In the genomic region with DNA sequence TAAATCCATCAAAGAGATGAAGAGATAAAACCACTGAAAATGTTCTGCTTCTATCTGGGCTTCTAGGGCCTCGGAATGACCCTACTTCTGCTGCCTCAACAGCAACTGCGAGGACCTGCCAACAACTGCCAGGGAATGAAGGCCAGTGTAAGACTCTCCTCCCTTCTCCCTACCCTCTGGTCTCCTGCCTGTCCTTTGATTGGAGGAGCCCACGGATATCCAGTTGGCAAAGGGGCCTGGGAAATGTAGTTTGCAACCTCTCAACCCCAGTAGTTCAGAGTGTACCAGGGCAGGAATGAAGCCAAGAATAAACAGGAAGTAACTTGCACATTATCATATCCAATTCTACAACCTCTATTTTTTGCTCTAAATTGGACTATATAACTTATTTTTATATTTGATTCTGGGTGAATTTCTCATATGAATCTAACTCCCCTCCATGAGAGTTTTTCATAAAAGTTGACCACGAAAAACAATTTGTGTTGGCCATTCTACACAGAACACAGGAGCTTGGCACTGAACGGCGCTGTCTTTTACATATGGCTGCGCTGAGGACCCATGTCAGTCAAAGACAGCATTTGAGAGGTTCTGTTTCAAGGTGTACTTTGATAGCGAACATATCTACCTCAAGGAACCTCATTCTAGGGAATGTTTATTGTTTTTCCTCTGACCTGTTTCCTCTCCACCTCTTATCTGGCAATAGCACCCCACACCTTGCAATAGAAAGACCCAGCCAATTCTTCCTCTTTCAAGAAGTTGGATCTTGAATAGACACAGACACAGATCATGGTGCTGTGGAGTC, we compare ENCODE assay signal across 11 cellular contexts.
DNase-seq lines count a peak whose midpoint lies in the region; ATAC-seq and TF ChIP-seq lines count a peak whose summit lies in the region.
"Had no signal": no experiment of that assay in that cellular context is flagged by ENCODE, and none has a peak within 500 bp of the region (broad histone marks: within the 10 kb centered on the region; RNA-seq: fewer than 3 reads in every experiment).

No MANE protein-coding gene starts in this region.

- no peaks in the 10 kb centered on the region for H3K36me3 ChIP-seq in parathyroid adenoma (ENCODE audit: control insufficient read depth, insufficient read depth, low read length)
- H3K36me3 ChIP-seq: tibial nerve had no signal

- H3K4me1 Mint-ChIP-seq in activated CD4-positive, alpha-beta T cell treated with anti-CD3 and anti-CD28 coated beads for 36 hours, result no peaks in the 10 kb centered on the region
- H3K4me1 Mint-ChIP-seq: B cell, T-cell had no signal

- POLR2A ChIA-PET in activated CD4-positive, alpha-beta T cell treated with anti-CD3 and anti-CD28 coated beads for 36 hours (lab: Charles Lee), result no interaction called here

- no peaks in the 10 kb centered on the region for H3K36me3 Mint-ChIP-seq in activated CD4-positive, alpha-beta T cell treated with anti-CD3 and anti-CD28 coated beads for 36 hours (ENCODE audit: low read depth)
- H3K36me3 Mint-ChIP-seq: T-cell had no signal

- CTCF ChIA-PET in activated CD4-positive, alpha-beta T cell treated with anti-CD3 and anti-CD28 coated beads for 36 hours (lab: Charles Lee), result interaction anchor here (0.9 kb wide), 1 partner anchor 11 kb away, joined by 3 read pairs; no protein-coding TSS in a partner anchor

- H3K9me3 Mint-ChIP-seq in activated CD4-positive, alpha-beta T cell treated with anti-CD3 and anti-CD28 coated beads for 36 hours (ENCODE audit: low read depth), result no peaks in the 10 kb centered on the region
- H3K9me3 Mint-ChIP-seq: T-cell had no signal

- H3K4me3 ChIP-seq in epithelial cell of esophagus (ENCODE audit: low read length) (no peak overlapping the region), parathyroid adenoma (ENCODE audit: low read depth, low read length) (no peak overlapping the region)
- H3K4me3 ChIP-seq: tibial nerve had no signal

- peaks cover 2% of the 10 kb centered on the region for H3K27me3 Mint-ChIP-seq in activated CD4-positive, alpha-beta T cell treated with anti-CD3 and anti-CD28 coated beads for 36 hours
- H3K27me3 Mint-ChIP-seq: T-cell had no signal

- H3K79me2 ChIP-seq in parathyroid adenoma, result no peaks in the 10 kb centered on the region

- no peak overlapping the region for H3K27ac Mint-ChIP-seq in activated CD4-positive, alpha-beta T cell treated with anti-CD3 and anti-CD28 coated beads for 36 hours
- H3K27ac Mint-ChIP-seq: B cell, T-cell had no signal

- peak; percentile 57 for ATAC-seq in activated CD4-positive, alpha-beta T cell treated with anti-CD3 and anti-CD28 coated beads for 36 hours
- ATAC-seq in GM19395 (IDR thresholded peaks at IDR 0.05; ENCODE audit: unreplicated experiment), result no peak

- no peak overlapping the region for H3K4me3 Mint-ChIP-seq in activated CD4-positive, alpha-beta T cell treated with anti-CD3 and anti-CD28 coated beads for 36 hours
- H3K4me3 Mint-ChIP-seq: B cell, T-cell had no signal

- no peaks in the 10 kb centered on the region for H3K27me3 ChIP-seq in parathyroid adenoma (ENCODE audit: control insufficient read depth, insufficient read depth, low read length)
- H3K27me3 ChIP-seq: tibial nerve had no signal

- no peak overlapping the region for H3K4me2 ChIP-seq in parathyroid adenoma (ENCODE audit: low read length)

- H2AFZ ChIP-seq in parathyroid adenoma, result peak overlapping the region; percentile 73

- H3K9me3 ChIP-seq in parathyroid adenoma (ENCODE audit: control insufficient read depth, low read length), result no peaks in the 10 kb centered on the region
- H3K9me3 ChIP-seq: tibial nerve had no signal

- TF ChIP-seq CTCF in epithelial cell of esophagus (IDR thresholded peaks at IDR 0.05; ENCODE audit: insufficient read depth, low read depth, low read length, missing control alignments) (no peak), parathyroid adenoma (IDR thresholded peaks at IDR 0.05) (no peak)

- H3K27ac ChIP-seq in parathyroid adenoma, result no peak overlapping the region
- H3K27ac ChIP-seq: tibial nerve had no signal

- DNase-seq in activated CD4-positive, alpha-beta T cell treated with anti-CD3 and anti-CD28 coated beads for 36 hours, result no peak
- DNase-seq in activated CD4-positive, alpha-beta T cell treated with anti-CD3 and anti-CD28 coated beads, Interleukin-2, amount 50 U/mL, for 1 hour, result no peak
- DNase-seq in NOMO-1 treated with DMSO at 0.1 percent for 48 hours (lab: John Stamatoyannopoulos, UW; ENCODE audit: unreplicated experiment) (peak; percentile 63), epithelial cell of esophagus (ENCODE audit: low read depth) (peak; percentile 60)
- DNase-seq in stimulated activated CD4-positive, alpha-beta T cell treated with anti-CD3 and anti-CD28 coated beads, Interleukin-2, amount 100 ng/mL, for 48 hours, result no peak
- DNase-seq in stimulated activated naive CD4-positive, alpha-beta T cell treated with Interleukin-2 at 50 U/mL for 16 hours (lab: John Stamatoyannopoulos, UW), result no peak
- DNase-seq: T-cell had no signal

- H3K4me1 ChIP-seq in parathyroid adenoma, result no peaks in the 10 kb centered on the region

- intact Hi-C loops in activated CD4-positive, alpha-beta T cell treated with anti-CD3 and anti-CD28 coated beads for 36 hours (cut with DNase I, micrococcal nuclease), result loop anchor here in 1 of 2 experiments (5.0 to 10.0 kb wide), 2 partner anchors 265 to 292 kb away; no protein-coding TSS in a partner anchor

- no peak overlapping the region for H3K9ac ChIP-seq in parathyroid adenoma

Comparison
In these comparisons a context has a peak if more than half of its experiments do, and no peak if none do; other contexts are left out.
1. DNase-seq: peak in NOMO-1 treated with DMSO at 0.1 percent for 48 hours (single experiment) and epithelial cell of esophagus (single experiment); none in activated CD4-positive, alpha-beta T cell treated with anti-CD3 and anti-CD28 coated beads for 36 hours (single experiment), activated CD4-positive, alpha-beta T cell treated with anti-CD3 and anti-CD28 coated beads, Interleukin-2, amount 50 U/mL, for 1 hour (single experiment), stimulated activated CD4-positive, alpha-beta T cell treated with anti-CD3 and anti-CD28 coated beads, Interleukin-2, amount 100 ng/mL, for 48 hours (0 of 2) and stimulated activated naive CD4-positive, alpha-beta T cell treated with Interleukin-2 at 50 U/mL for 16 hours (single experiment).